Comparison of ENCODE assay signal across 8 cellular contexts in genomic region chr3:38497026-38497425, GRCh38. TPM values are rescaled to one million over a fixed set of nuclear protein-coding genes. Genes with fewer than 3 reads are reported as not detected.
DNase-seq lines count a peak whose midpoint lies in the region; ATAC-seq and TF ChIP-seq lines count a peak whose summit lies in the region.

No MANE protein-coding gene starts in this region.

- TF ChIP-seq CTCF in Loucy (conservative IDR thresholded peaks at IDR 0.05; ENCODE audit: low read length): no peak
- no peak for TF ChIP-seq CTCF in choroid plexus epithelial cell (conservative IDR thresholded peaks at IDR 0.05; ENCODE audit: low read depth, low read length)

- H3K27me3 Mint-ChIP-seq in CD4-positive, alpha-beta memory T cell: no peaks in the 10 kb centered on the region
- no peaks in the 10 kb centered on the region for H3K27me3 Mint-ChIP-seq in natural killer cell treated with Interleukin-12 subunit alpha and Interleukin-12 subunit beta and Interleukin-15 and Interleukin-18, amount 100 ng/mL, for 72 hours

- peaks cover 15% of the 10 kb centered on the region for H3K4me1 ChIP-seq in CD4-positive, alpha-beta memory T cell (ENCODE audit: insufficient read depth, low read length)
- peaks cover 31% of the 10 kb centered on the region for H3K4me1 ChIP-seq in Loucy (ENCODE audit: insufficient read depth, low read length, poor library complexity, severe bottlenecking)

- peak overlapping the region in 6 of 7 donors; percentile 75 to 93 (median 85) for H3K27ac Mint-ChIP-seq in CD4-positive, alpha-beta memory T cell
- peak overlapping the region; percentile 73 to 96 for H3K27ac Mint-ChIP-seq in natural killer cell treated with Interleukin-12 subunit alpha and Interleukin-12 subunit beta and Interleukin-15 and Interleukin-18, amount 100 ng/mL, for 72 hours

- peak overlapping the region; percentile 90 for H3K9ac ChIP-seq in Loucy (ENCODE audit: low read depth, low read length, poor library complexity, severe bottlenecking)

- POLR2A ChIA-PET in CD4-positive, alpha-beta memory T cell (lab: Charles Lee; ENCODE audit: partially characterized antibody): interaction anchor here (0.7 to 1.8 kb wide), 9 partner anchors 10 to 553 kb away, joined by 3 to 13 read pairs (median 7); no protein-coding TSS in a partner anchor

- H3K9me3 ChIP-seq in CD4-positive, alpha-beta memory T cell (ENCODE audit: control insufficient read depth in 1 of 2, low read length in 2 of 2): no peaks in the 10 kb centered on the region
- H3K9me3 ChIP-seq in Loucy (ENCODE audit: insufficient read depth, low read depth, low read length): no peaks in the 10 kb centered on the region

- peaks cover 5% of the 10 kb centered on the region for H3K36me3 ChIP-seq in CD4-positive, alpha-beta memory T cell (ENCODE audit: insufficient read depth, low read length)
- peaks cover 6% of the 10 kb centered on the region; the same call in 1 of the 2 replicates for H3K36me3 ChIP-seq in Loucy (ENCODE audit: insufficient read depth, low read length)

- H3K36me3 Mint-ChIP-seq in CD4-positive, alpha-beta memory T cell: peaks cover 10 to 24% of the 10 kb centered on the region in 2 donors
- peaks cover 4% of the 10 kb centered on the region for H3K36me3 Mint-ChIP-seq in natural killer cell treated with Interleukin-12 subunit alpha and Interleukin-12 subunit beta and Interleukin-15 and Interleukin-18, amount 100 ng/mL, for 72 hours

- peaks cover 13 to 29% (median 16%) of the 10 kb centered on the region in 4 donors for H3K4me1 Mint-ChIP-seq in CD4-positive, alpha-beta memory T cell
- peaks cover 19 to 22% of the 10 kb centered on the region in 2 donors for H3K4me1 Mint-ChIP-seq in natural killer cell treated with Interleukin-12 subunit alpha and Interleukin-12 subunit beta and Interleukin-15 and Interleukin-18, amount 100 ng/mL, for 72 hours (ENCODE audit: low read depth in 2 of 2)

- no peaks in the 10 kb centered on the region for H3K27me3 ChIP-seq in CD4-positive, alpha-beta memory T cell (ENCODE audit: insufficient read depth, low read length)
- no peaks in the 10 kb centered on the region for H3K27me3 ChIP-seq in Loucy (ENCODE audit: insufficient read depth, low read length, poor library complexity, severe bottlenecking)

- H4K20me1 ChIP-seq in Loucy (ENCODE audit: insufficient read depth, low read length, poor library complexity, severe bottlenecking): peaks cover 3% of the 10 kb centered on the region

- peak overlapping the region in 1 of 2 donors; percentile 87 for H3K4me3 ChIP-seq in CD4-positive, alpha-beta memory T cell (ENCODE audit: low read length in 2 of 2)
- H3K4me3 ChIP-seq in Loucy (ENCODE audit: low read length, poor library complexity, severe bottlenecking): peak overlapping the region; percentile 96
- peak overlapping the region; percentile 85 for H3K4me3 ChIP-seq in choroid plexus epithelial cell (ENCODE audit: low read depth, low read length)

- peak overlapping the region; percentile 89 to 99 (median 94) for H3K4me3 Mint-ChIP-seq in CD4-positive, alpha-beta memory T cell
- H3K4me3 Mint-ChIP-seq in natural killer cell treated with Interleukin-12 subunit alpha and Interleukin-12 subunit beta and Interleukin-15 and Interleukin-18, amount 100 ng/mL, for 72 hours: peak overlapping the region; percentile 90

- H3K27ac ChIP-seq in CD4-positive, alpha-beta memory T cell (ENCODE audit: low read depth, low read length): no peak overlapping the region

- H3K9me2 ChIP-seq in Loucy (replicated peaks; ENCODE audit: low read depth, low read length): no peaks in the 10 kb centered on the region

- H3K4me2 ChIP-seq in Loucy (ENCODE audit: low read depth, low read length, poor library complexity, severe bottlenecking): peak overlapping the region; percentile 93

- intact Hi-C loops in CD4-positive, alpha-beta memory T cell (cut with micrococcal nuclease): loop anchor here (2.0 to 10.0 kb wide), 4 partner anchors 150 to 888 kb away; partner anchors contain the start of genes ACAA1, SLC25A38 and XYLB

- no peak for ATAC-seq in natural killer cell treated with Interleukin-12 subunit alpha and Interleukin-12 subunit beta and Interleukin-15 and Interleukin-18, amount 100 ng/mL, for 72 hours
- ATAC-seq in GM19397 (IDR thresholded peaks at IDR 0.05; ENCODE audit: unreplicated experiment) (no peak), HG02938 (IDR thresholded peaks at IDR 0.05; ENCODE audit: unreplicated experiment) (no peak)

- H3F3A ChIP-seq in Loucy (ENCODE audit: low read depth): no peaks in the 10 kb centered on the region

- DNase-seq in CD4-positive, alpha-beta memory T cell: no peak
- DNase-seq in choroid plexus epithelial cell (ENCODE audit: low read depth) (peak; percentile 22), SKM-1 treated with dmso at 0.1 percent for 144 hours (lab: John Stamatoyannopoulos, UW; ENCODE audit: unreplicated experiment) (no peak), H4 (ENCODE audit: low spot score) (no peak)
- DNase-seq in natural killer cell treated with Interleukin-12 subunit alpha and Interleukin-12 subunit beta and Interleukin-15 and Interleukin-18, amount 100 ng/mL, for 72 hours (ENCODE audit: low spot score): no peak

- peaks cover 25% of the 10 kb centered on the region for H3K79me2 ChIP-seq in Loucy (ENCODE audit: insufficient read depth, low read length)

- H3K9me3 Mint-ChIP-seq in CD4-positive, alpha-beta memory T cell: no peaks in the 10 kb centered on the region
- H3K9me3 Mint-ChIP-seq in natural killer cell treated with Interleukin-12 subunit alpha and Interleukin-12 subunit beta and Interleukin-15 and Interleukin-18, amount 100 ng/mL, for 72 hours: no peaks in the 10 kb centered on the region

- H2AFZ ChIP-seq in Loucy (ENCODE audit: low read length): peak overlapping the region; percentile 96; the same call in 1 of the 2 replicates

- CTCF ChIA-PET in CD4-positive, alpha-beta memory T cell (lab: Charles Lee; ENCODE audit: partially characterized antibody): interaction anchor here (0.8 to 9.8 kb wide), 18 partner anchors 10 to 503 kb away, joined by 3 to 155 read pairs (median 6); partner anchors contain the start of genes OXSR1 and XYLB

RNA-seq across cellular contexts. Expression of gene EXOG, which starts 0.9 kb away (rescaled TPM):
- 10 to 100 TPM; 29.3 to 33.3 TPM for total RNA-seq in CD4-positive, alpha-beta memory T cell
- polyA plus RNA-seq in CD4-positive, alpha-beta memory T cell: 10 to 100 TPM in 1 of 2 donors, 1 to 10 TPM in 1; 2.6 to 13.6 TPM
- 10 to 100 TPM; 33.6 to 36.3 TPM for total RNA-seq in natural killer cell treated with Interleukin-12 subunit alpha and Interleukin-12 subunit beta and Interleukin-15 and Interleukin-18, amount 100 ng/mL, for 72 hours
- total RNA-seq in H4 (2014; rRNA removed; shearing (Covaris generic)): 8.7 and 11.1 TPM in 2 replicates

RNA-seq across cellular contexts. Expression of gene ACVR2B, which starts 43.3 kb away (rescaled TPM):
- total RNA-seq in CD4-positive, alpha-beta memory T cell: 10 to 100 TPM; 12.3 to 13.2 TPM
- 1 to 10 TPM in 1 of 2 donors, under 1 TPM in 1; 0.44 to 2.0 TPM for polyA plus RNA-seq in CD4-positive, alpha-beta memory T cell
- 1 to 10 TPM; 3.1 to 3.8 TPM for total RNA-seq in natural killer cell treated with Interleukin-12 subunit alpha and Interleukin-12 subunit beta and Interleukin-15 and Interleukin-18, amount 100 ng/mL, for 72 hours
- 0.74 and 1.3 TPM in 2 replicates for total RNA-seq in H4 (2014; rRNA removed; shearing (Covaris generic))
